1 cellular context compared by ENCODE assay signal in genomic region chr5:172002310-172002709, GRCh38.
TF ChIP-seq lines count a peak whose summit lies in the region.

No MANE protein-coding gene starts in this region.

TF ChIP-seq in K562, 482 proteins besides CTCF, POLR2A, EP300 and RAD21 (continued from another document):
- TF ChIP-seq HINFP (tag; conservative IDR thresholded peaks at IDR 0.05; ENCODE audit: low read depth), result 0 out of 2 replicates have a peak, but pooled peaks have one; percentile 68
- TF ChIP-seq CTCFL (IDR thresholded peaks at IDR 0.05; ENCODE audit: borderline replicate concordance, insufficient read depth, low read depth, low read length, poor library complexity, severe bottlenecking), result peak; percentile 45
- 0 out of 2 replicates have a peak, but pooled peaks have one; percentile 28 for TF ChIP-seq ZBTB5 (IDR thresholded peaks at IDR 0.05)
- no peak for TF ChIP-seq RBBP5 (IDR thresholded peaks at IDR 0.05; ENCODE audit: borderline replicate concordance, insufficient read depth, low read length, poor library complexity, severe bottlenecking)
